ENCODE assay signal across 29 cellular contexts in genomic region chr2:95836151-95836550, GRCh38.
"Had no signal": no experiment of that assay in that cellular context is flagged by ENCODE, and none has a peak within 500 bp of the region (broad histone marks: within the 10 kb centered on the region; RNA-seq: fewer than 3 reads in every experiment).

No MANE protein-coding gene starts in this region.

- FAIRE-seq: urothelium cell line had no signal

- H3K4me3 ChIP-seq: stomach, suprapubic skin, testis, thoracic aorta, thyroid gland, tibial artery, tibial nerve, transverse colon, upper lobe of left lung, upper lobe of right lung, uterus, vagina had no signal

- H3K4me1 ChIP-seq: stomach, suprapubic skin, testis, thyroid gland, tibial artery, tibial nerve, transverse colon, upper lobe of left lung, upper lobe of right lung, uterus, vagina had no signal

- DNase-seq: stimulated activated CD4-positive, alpha-beta T cell treated with anti-CD3 and anti-CD28 coated beads, Interleukin-2, amount 100 ng/mL, for 48 hours; stimulated activated CD4-positive, alpha-beta T cell treated with anti-CD3 and anti-CD28 coated beads, Interleukin-4, amount 100 ng/mL, for 1 hour; stimulated activated CD4-positive, alpha-beta T cell treated with anti-CD3 and anti-CD28 coated beads, Interleukin-4, amount 100 ng/mL, for 24 hours; stimulated activated CD4-positive, alpha-beta T cell treated with anti-CD3 and anti-CD28 coated beads, Interleukin-4, amount 100 ng/mL, for 4 hours; stimulated activated CD8-positive, alpha-beta memory T cell treated with anti-CD3 and anti-CD28 coated beads, Interleukin-4, amount 100 ng/mL, for 48 hours; stimulated activated naive B cell treated with anti-CD40 and anti-IgM and Interleukin-4, amounts not matched to agents 10 μg/mL and 1 μg/mL and 100 μg/mL, for 72 hours; stimulated activated naive CD4-positive, alpha-beta T cell; stimulated activated naive CD4-positive, alpha-beta T cell treated with Interleukin-2 at 50 U/mL for 16 hours; stimulated activated naive CD8-positive, alpha-beta T cell treated with anti-CD3 and anti-CD28 coated beads, Interleukin-15, amount 100 ng/mL, for 72 hours; stimulated activated naive CD8-positive, alpha-beta T cell treated with anti-CD3 and anti-CD28 coated beads, Interleukin-15, Interleukin-2, amounts not matched to agents 100 U/mL and 50 U/mL, for 24 hours; stomach; substantia nigra; testis; thyroid gland; tibial artery; transverse colon; trophoblast cell; upper lobe of left lung; upper lobe of right lung; uterus had no signal

- H3K9me3 ChIP-seq: suprapubic skin, testis, thoracic aorta, thyroid gland, tibial artery, transverse colon, upper lobe of left lung, upper lobe of right lung, uterus, vagina had no signal

- H3K4me1 Mint-ChIP-seq: stimulated activated effector memory CD8-positive, alpha-beta T cell treated with anti-CD3 and anti-CD28 coated beads, Interleukin-12 subunit alpha, Interleukin-12 subunit beta, amount 100 ng/mL, for 72 hours; stimulated activated memory B cell treated with anti-CD40 and anti-IgM and Interleukin-4, amounts not matched to agents 10 μg/mL and 1 μg/mL and 100 μg/mL, for 72 hours; stimulated activated naive B cell treated with anti-CD40 and anti-IgM and Interleukin-4, amounts not matched to agents 10 μg/mL and 1 μg/mL and 100 μg/mL, for 72 hours; stimulated activated naive CD8-positive, alpha-beta T cell treated with anti-CD3 and anti-CD28 coated beads, Interleukin-15, amount 100 ng/mL, for 72 hours had no signal

- H3K27ac Mint-ChIP-seq: stimulated activated effector memory CD8-positive, alpha-beta T cell treated with anti-CD3 and anti-CD28 coated beads, Interleukin-12 subunit alpha, Interleukin-12 subunit beta, amount 100 ng/mL, for 72 hours; stimulated activated memory B cell treated with anti-CD40 and anti-IgM and Interleukin-4, amounts not matched to agents 10 μg/mL and 1 μg/mL and 100 μg/mL, for 72 hours; stimulated activated naive B cell treated with anti-CD40 and anti-IgM and Interleukin-4, amounts not matched to agents 10 μg/mL and 1 μg/mL and 100 μg/mL, for 72 hours; stimulated activated naive CD8-positive, alpha-beta T cell treated with anti-CD3 and anti-CD28 coated beads, Interleukin-15, amount 100 ng/mL, for 72 hours; stimulated activated naive CD8-positive, alpha-beta T cell treated with anti-CD3 and anti-CD28 coated beads, Interleukin-15, Interleukin-2, amounts not matched to agents 100 ng/mL and 50 ng/mL, for 24 hours; type B pancreatic cell had no signal

- H3K27ac ChIP-seq: stomach, suprapubic skin, testis, thoracic aorta, thyroid gland, tibial artery, tibial nerve, transverse colon, upper lobe of left lung, upper lobe of right lung, uterus, vagina had no signal

- H3K36me3 ChIP-seq: thyroid gland, uterus had no signal

- H3K4me3 Mint-ChIP-seq: stimulated activated effector memory CD8-positive, alpha-beta T cell treated with anti-CD3 and anti-CD28 coated beads, Interleukin-12 subunit alpha, Interleukin-12 subunit beta, amount 100 ng/mL, for 72 hours; stimulated activated memory B cell treated with anti-CD40 and anti-IgM and Interleukin-4, amounts not matched to agents 10 μg/mL and 1 μg/mL and 100 μg/mL, for 72 hours; stimulated activated naive B cell treated with anti-CD40 and anti-IgM and Interleukin-4, amounts not matched to agents 10 μg/mL and 1 μg/mL and 100 μg/mL, for 72 hours; stimulated activated naive CD8-positive, alpha-beta T cell treated with anti-CD3 and anti-CD28 coated beads, Interleukin-15, amount 100 ng/mL, for 72 hours; stimulated activated naive CD8-positive, alpha-beta T cell treated with anti-CD3 and anti-CD28 coated beads, Interleukin-15, Interleukin-2, amounts not matched to agents 100 ng/mL and 50 ng/mL, for 24 hours; type B pancreatic cell had no signal

- H3K27me3 Mint-ChIP-seq: stimulated activated memory B cell treated with anti-CD40 and anti-IgM and Interleukin-4, amounts not matched to agents 10 μg/mL and 1 μg/mL and 100 μg/mL, for 72 hours; stimulated activated naive B cell treated with anti-CD40 and anti-IgM and Interleukin-4, amounts not matched to agents 10 μg/mL and 1 μg/mL and 100 μg/mL, for 72 hours; stimulated activated naive CD8-positive, alpha-beta T cell treated with anti-CD3 and anti-CD28 coated beads, Interleukin-15, amount 100 ng/mL, for 72 hours; stimulated activated naive CD8-positive, alpha-beta T cell treated with anti-CD3 and anti-CD28 coated beads, Interleukin-15, Interleukin-2, amounts not matched to agents 100 ng/mL and 50 ng/mL, for 24 hours; type B pancreatic cell had no signal

- H3K27me3 ChIP-seq: stomach, suprapubic skin, testis, thyroid gland, tibial artery, tibial nerve, transverse colon, upper lobe of left lung, upper lobe of right lung, uterus, vagina had no signal

- H3K9me3 Mint-ChIP-seq: stimulated activated effector memory CD8-positive, alpha-beta T cell treated with anti-CD3 and anti-CD28 coated beads, Interleukin-12 subunit alpha, Interleukin-12 subunit beta, amount 100 ng/mL, for 72 hours; stimulated activated memory B cell treated with anti-CD40 and anti-IgM and Interleukin-4, amounts not matched to agents 10 μg/mL and 1 μg/mL and 100 μg/mL, for 72 hours; stimulated activated naive B cell treated with anti-CD40 and anti-IgM and Interleukin-4, amounts not matched to agents 10 μg/mL and 1 μg/mL and 100 μg/mL, for 72 hours; stimulated activated naive CD8-positive, alpha-beta T cell treated with anti-CD3 and anti-CD28 coated beads, Interleukin-15, amount 100 ng/mL, for 72 hours; type B pancreatic cell had no signal

- ATAC-seq: stimulated activated effector memory CD8-positive, alpha-beta T cell treated with anti-CD3 and anti-CD28 coated beads, Interleukin-12 subunit alpha, Interleukin-12 subunit beta, amount 100 ng/mL, for 72 hours; stimulated activated memory B cell treated with anti-CD40 and anti-IgM and Interleukin-4, amounts not matched to agents 10 μg/mL and 1 μg/mL and 100 μg/mL, for 72 hours; stimulated activated naive B cell treated with anti-CD40 and anti-IgM and Interleukin-4, amounts not matched to agents 10 μg/mL and 1 μg/mL and 100 μg/mL, for 72 hours; stimulated activated naive CD8-positive, alpha-beta T cell treated with anti-CD3 and anti-CD28 coated beads, Interleukin-15, amount 100 ng/mL, for 72 hours; stimulated activated naive CD8-positive, alpha-beta T cell treated with anti-CD3 and anti-CD28 coated beads, Interleukin-15, Interleukin-2, amounts not matched to agents 100 U/mL and 50 U/mL, for 24 hours; upper lobe of right lung had no signal
